ENCODE assay signal across 19 cellular contexts in the genomic region with DNA sequence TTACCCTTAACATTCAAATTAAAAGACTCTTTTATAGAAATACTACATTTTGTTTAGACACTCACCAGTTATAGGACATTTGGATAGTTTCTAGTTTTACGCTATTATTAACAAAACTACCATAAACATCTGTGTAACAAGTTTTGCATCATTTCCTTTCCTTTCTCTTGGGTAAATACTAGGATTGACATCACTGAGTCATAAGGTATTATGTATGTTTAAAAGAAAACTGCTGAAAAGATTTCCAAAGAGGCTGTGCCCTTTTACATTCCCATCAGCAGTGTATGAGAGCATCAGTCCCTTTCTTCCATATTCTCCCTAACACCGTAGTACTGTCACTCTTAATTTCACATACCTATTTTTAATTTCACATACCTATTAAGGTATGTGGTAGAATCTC.
A peak's percentile ranks its signal among the peaks of the same experiment; 100 is the strongest.
DNase-seq lines count a peak whose midpoint lies in the region; ATAC-seq and TF ChIP-seq lines count a peak whose summit lies in the region.
"Had no signal": no experiment of that assay in that cellular context is flagged by ENCODE, and none has a peak within 500 bp of the region (broad histone marks: within the 10 kb centered on the region; RNA-seq: fewer than 3 reads in every experiment).

No MANE protein-coding gene starts in this region.

- no peaks in the 10 kb centered on the region for H3K27me3 ChIP-seq in CD8-positive, alpha-beta T cell (ENCODE audit: insufficient read depth, low read length)
- H3K27me3 ChIP-seq in aorta (ENCODE audit: control insufficient read depth in 1 of 2, insufficient read depth in 2 of 2, low read length in 1 of 2): no peaks in the 10 kb centered on the region
- H3K27me3 ChIP-seq: ascending aorta, dorsolateral prefrontal cortex, gastrocnemius medialis had no signal

- peak overlapping the region; percentile 39 for H3K27ac Mint-ChIP-seq in CD8-positive, alpha-beta T cell
- H3K27ac Mint-ChIP-seq in activated CD4-positive, alpha-beta T cell treated with anti-CD3 and anti-CD28 coated beads for 36 hours: no peak overlapping the region
- H3K27ac Mint-ChIP-seq: activated T-helper 2 cell treated with anti-CD3 and anti-CD28 coated beads, Interferon-gamma antibody, Interleukin-2, Interleukin-4, amounts not matched to agents 10 μg/mL and 5 μg/mL and 100 μg/mL, durations not matched to agents 14 hours and 24 hours and 36 hours; naive thymus-derived CD4-positive, alpha-beta T cell had no signal

- ATAC-seq in CD8-positive, alpha-beta T cell: no peak
- no peak for ATAC-seq in GM18502 (IDR thresholded peaks at IDR 0.05; ENCODE audit: poor library complexity, unreplicated experiment)
- no peak for ATAC-seq in GM18909 (IDR thresholded peaks at IDR 0.05; ENCODE audit: poor library complexity, unreplicated experiment)
- ATAC-seq in aorta (ENCODE audit: low FRiP score): no peak
- no peak for ATAC-seq in activated CD4-positive, alpha-beta T cell treated with anti-CD3 and anti-CD28 coated beads for 36 hours
- ATAC-seq: activated CD8-positive, alpha-beta T cell treated with anti-CD3 and anti-CD28 coated beads, Interleukin-2, amount 10 ng/mL, durations not matched to agents 7 days and 5 days; gastrocnemius medialis; naive thymus-derived CD4-positive, alpha-beta T cell had no signal

- no peaks in the 10 kb centered on the region for H3K4me1 ChIP-seq in CD8-positive, alpha-beta T cell (ENCODE audit: insufficient read depth, low read length)
- no peaks in the 10 kb centered on the region for H3K4me1 ChIP-seq in aorta (ENCODE audit: control insufficient read depth in 1 of 2, insufficient read depth in 2 of 2, low read length in 2 of 2)
- H3K4me1 ChIP-seq: ascending aorta, gastrocnemius medialis, prostate gland had no signal

- H3K4me1 Mint-ChIP-seq in CD8-positive, alpha-beta T cell (ENCODE audit: low read depth): no peaks in the 10 kb centered on the region
- H3K4me1 Mint-ChIP-seq in activated CD4-positive, alpha-beta T cell treated with anti-CD3 and anti-CD28 coated beads for 36 hours: peaks cover 7% of the 10 kb centered on the region

- H3K9me3 ChIP-seq in CD8-positive, alpha-beta T cell (ENCODE audit: low read length): no peaks in the 10 kb centered on the region
- H3K9me3 ChIP-seq in aorta (ENCODE audit: control insufficient read depth, low read length): no peaks in the 10 kb centered on the region
- H3K9me3 ChIP-seq: ascending aorta, gastrocnemius medialis, prostate gland had no signal

- no peaks in the 10 kb centered on the region for H3K27me3 Mint-ChIP-seq in CD8-positive, alpha-beta T cell (ENCODE audit: low read depth)
- H3K27me3 Mint-ChIP-seq in activated CD4-positive, alpha-beta T cell treated with anti-CD3 and anti-CD28 coated beads for 36 hours: no peaks in the 10 kb centered on the region
- H3K27me3 Mint-ChIP-seq: naive thymus-derived CD4-positive, alpha-beta T cell had no signal

- CTCF ChIA-PET in CD8-positive, alpha-beta T cell (lab: Charles Lee): no interaction called here
- CTCF ChIA-PET in activated CD4-positive, alpha-beta T cell treated with anti-CD3 and anti-CD28 coated beads for 36 hours (lab: Charles Lee): no interaction called here

- POLR2A ChIA-PET in CD8-positive, alpha-beta T cell (lab: Charles Lee): no interaction called here
- POLR2A ChIA-PET in activated CD4-positive, alpha-beta T cell treated with anti-CD3 and anti-CD28 coated beads for 36 hours (lab: Charles Lee): no interaction called here

- peaks cover 82% of the 10 kb centered on the region for H3K36me3 Mint-ChIP-seq in CD8-positive, alpha-beta T cell
- peaks cover 37% of the 10 kb centered on the region for H3K36me3 Mint-ChIP-seq in activated CD4-positive, alpha-beta T cell treated with anti-CD3 and anti-CD28 coated beads for 36 hours (ENCODE audit: low read depth)

- no peak for DNase-seq in CD8-positive, alpha-beta T cell
- DNase-seq in LHCN-M2 (ENCODE audit: low read depth) (peak; percentile 26), cardiac fibroblast (ENCODE audit: low read depth in 2 of 2) (peak; percentile 63 to 87), iris pigment epithelial cell (ENCODE audit: low read depth) (peak; percentile 87), aorta (no peak)
- DNase-seq in activated CD4-positive, alpha-beta T cell treated with anti-CD3 and anti-CD28 coated beads for 36 hours: no peak
- DNase-seq: activated CD8-positive, alpha-beta T cell treated with anti-CD3 and anti-CD28 coated beads, Interleukin-2, amount 10 ng/mL, durations not matched to agents 7 days and 5 days; dorsolateral prefrontal cortex; gastrocnemius medialis; Kasumi-1; naive thymus-derived CD4-positive, alpha-beta T cell; NCI-H1694; NCI-H526; PC-9 had no signal

- TF ChIP-seq CTCF in CD8-positive, alpha-beta T cell (IDR thresholded peaks at IDR 0.05): no peak
- TF ChIP-seq CTCF in cardiac fibroblast (IDR thresholded peaks at IDR 0.05; ENCODE audit: low read depth, low read length): no peak

- peaks cover 23% of the 10 kb centered on the region for H3K36me3 ChIP-seq in CD8-positive, alpha-beta T cell (ENCODE audit: insufficient read depth, low read length)
- H3K36me3 ChIP-seq in aorta (ENCODE audit: control insufficient read depth in 1 of 2, insufficient read depth in 2 of 2, low read length in 1 of 2): peaks cover 0 to 3% of the 10 kb centered on the region in 2 donors
- H3K36me3 ChIP-seq: prostate gland had no signal

- H3K27ac ChIP-seq in CD8-positive, alpha-beta T cell (ENCODE audit: low read depth, low read length): no peak overlapping the region
- no peak overlapping the region for H3K27ac ChIP-seq in aorta (ENCODE audit: low read depth in 1 of 2, low read length in 2 of 2)
- H3K27ac ChIP-seq: ascending aorta, dorsolateral prefrontal cortex, gastrocnemius medialis, prostate gland had no signal

- intact Hi-C loops in CD8-positive, alpha-beta T cell (cut with DNase I, micrococcal nuclease): no loop called here
- intact Hi-C loops in aorta (cut with DNase I): no loop called here
- intact Hi-C loops in activated CD4-positive, alpha-beta T cell treated with anti-CD3 and anti-CD28 coated beads for 36 hours (cut with DNase I, micrococcal nuclease): no loop called here

- H3K4me3 ChIP-seq in CD8-positive, alpha-beta T cell (ENCODE audit: low read depth, low read length): no peak overlapping the region
- no peak overlapping the region for H3K4me3 ChIP-seq in cardiac fibroblast (replicated peaks in 1 of 2; ENCODE audit: low read depth in 2 of 2, low read length in 2 of 2)
- H3K4me3 ChIP-seq in aorta (ENCODE audit: low read length in 2 of 2): no peak overlapping the region
- H3K4me3 ChIP-seq: ascending aorta, dorsolateral prefrontal cortex, gastrocnemius medialis, PC-9, prostate gland had no signal

- H3K9me3 Mint-ChIP-seq in CD8-positive, alpha-beta T cell: no peaks in the 10 kb centered on the region
- H3K9me3 Mint-ChIP-seq in activated CD4-positive, alpha-beta T cell treated with anti-CD3 and anti-CD28 coated beads for 36 hours (ENCODE audit: low read depth): no peaks in the 10 kb centered on the region
- H3K9me3 Mint-ChIP-seq: activated T-helper 2 cell treated with anti-CD3 and anti-CD28 coated beads, Interferon-gamma antibody, Interleukin-2, Interleukin-4, amounts not matched to agents 10 μg/mL and 5 μg/mL and 100 μg/mL, durations not matched to agents 14 hours and 24 hours and 36 hours; naive thymus-derived CD4-positive, alpha-beta T cell had no signal

- WGBS in aorta, 2 donors: 98% methylated on average over 2 of the region's 2 CpGs

- H3K4me3 Mint-ChIP-seq in CD8-positive, alpha-beta T cell: no peak overlapping the region
- no peak overlapping the region for H3K4me3 Mint-ChIP-seq in activated CD4-positive, alpha-beta T cell treated with anti-CD3 and anti-CD28 coated beads for 36 hours
- H3K4me3 Mint-ChIP-seq: activated CD8-positive, alpha-beta T cell treated with anti-CD3 and anti-CD28 coated beads, Interleukin-2, amount 10 ng/mL, durations not matched to agents 7 days and 5 days; naive thymus-derived CD4-positive, alpha-beta T cell had no signal

Comparison
In these comparisons a context has a peak if more than half of its experiments do, and no peak if none do; other contexts are left out.
1. DNase-seq: peak in LHCN-M2 (single experiment), cardiac fibroblast (2 of 2) and iris pigment epithelial cell (single experiment); none in CD8-positive, alpha-beta T cell (0 of 7), aorta (0 of 2) and activated CD4-positive, alpha-beta T cell treated with anti-CD3 and anti-CD28 coated beads for 36 hours (single experiment).